ENCODE assay signal across 13 cellular contexts in the genomic region with DNA sequence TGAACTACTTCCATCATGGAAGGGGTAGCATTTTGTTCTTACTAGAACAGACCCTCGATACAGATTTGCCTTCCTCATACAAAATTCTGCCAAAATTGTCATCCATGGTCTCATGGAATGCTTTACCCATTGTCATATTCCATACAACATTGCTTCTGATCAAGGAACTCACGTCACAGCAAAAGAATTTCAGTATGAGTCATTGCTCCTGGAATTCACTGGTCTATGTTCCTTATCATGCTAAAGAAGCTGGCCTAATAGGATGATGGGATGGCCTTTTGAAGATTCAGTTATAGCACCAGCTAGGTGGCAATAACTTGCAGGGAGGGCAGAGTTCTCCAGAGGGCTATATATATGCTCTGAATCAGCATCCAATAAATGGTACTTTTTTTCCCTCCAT. TPM values are rescaled to one million over a fixed set of nuclear protein-coding genes. Genes with fewer than 3 reads are reported as not detected.
A peak's percentile ranks its signal among the peaks of the same experiment; 100 is the strongest.
DNase-seq lines count a peak whose midpoint lies in the region; ATAC-seq and TF ChIP-seq lines count a peak whose summit lies in the region.
"Had no signal": no experiment of that assay in that cellular context is flagged by ENCODE, and none has a peak within 500 bp of the region (broad histone marks: within the 10 kb centered on the region; RNA-seq: fewer than 3 reads in every experiment).

No MANE protein-coding gene starts in this region.

- BruUV-seq in Panc1 (replicated peaks; lab: Mats Ljungman, UMichigan), result no TSS peak

- POLR2A ChIA-PET in Panc1 (lab: Charles Lee), result no interaction called here

- ATAC-seq in Panc1 (peak; percentile 82), mucosa of descending colon (peak; percentile 59)

- no peak overlapping the region for H3K4me2 ChIP-seq in smooth muscle cell

- H3K27me3 ChIP-seq in Panc1 (ENCODE audit: control insufficient read depth, insufficient read depth, low read length), result no peaks in the 10 kb centered on the region
- no peaks in the 10 kb centered on the region for H3K27me3 ChIP-seq in smooth muscle cell (ENCODE audit: low read depth)
- H3K27me3 ChIP-seq: ovary, thyroid gland had no signal

- no peaks in the 10 kb centered on the region for H3F3A ChIP-seq in smooth muscle cell (ENCODE audit: low read depth)

- in situ Hi-C loops in Panc1 (cut with HindIII; ENCODE audit: low pct_unique_long_range_greater_than_20kb, low sequenced_read_pairs), result no loop called here

- H2AFZ ChIP-seq in smooth muscle cell (ENCODE audit: low read depth), result no peak overlapping the region

- H3K79me2 ChIP-seq in smooth muscle cell (ENCODE audit: low read depth), result no peaks in the 10 kb centered on the region

- H3K4me3 ChIP-seq in Panc1 (ENCODE audit: low read depth in 2 of 2, low read length in 2 of 2) (no peak overlapping the region), mucosa of descending colon (no peak overlapping the region), smooth muscle cell (no peak overlapping the region)
- H3K4me3 ChIP-seq: ovary, thyroid gland had no signal

- no peak overlapping the region for H3K9ac ChIP-seq in smooth muscle cell (ENCODE audit: low read depth)

- no peaks in the 10 kb centered on the region; the same call in 1 of the 2 replicates for H3K4me1 ChIP-seq in Panc1 (ENCODE audit: control insufficient read depth, insufficient read depth, low read length)
- no peaks in the 10 kb centered on the region for H3K4me1 ChIP-seq in mucosa of descending colon (ENCODE audit: low read depth)
- H3K4me1 ChIP-seq in smooth muscle cell (ENCODE audit: low read depth), result no peaks in the 10 kb centered on the region

- H3K36me3 ChIP-seq in Panc1 (ENCODE audit: control insufficient read depth, insufficient read depth, low read length), result no peaks in the 10 kb centered on the region
- no peaks in the 10 kb centered on the region for H3K36me3 ChIP-seq in mucosa of descending colon (ENCODE audit: low read depth)
- H3K36me3 ChIP-seq in smooth muscle cell (ENCODE audit: low read depth), result no peaks in the 10 kb centered on the region
- H3K36me3 ChIP-seq: ovary, thyroid gland had no signal

- DNase-seq in ELR (ENCODE audit: low read depth) (peak; percentile 92), Panc1 (ENCODE audit: low read depth, low spot score) (peak; percentile 53), epithelial cell of prostate (ENCODE audit: low read depth, low spot score) (peak; percentile 16), mucosa of descending colon (no peak), smooth muscle cell (lab: John Stamatoyannopoulos, UW; ENCODE audit: unreplicated experiment) (no peak), Ammon's horn (ENCODE audit: low spot score) (no peak), SHP77 (lab: John Stamatoyannopoulos, UW) (no peak), ureter (ENCODE audit: low spot score) (no peak)
- DNase-seq: DMS 273 treated with DMSO at 0.1 percent for 48 hours, NCI-H526 treated with DMSO at 0.1 percent for 48 hours, ovary, T-helper 2 cell, thyroid gland had no signal

- CTCF ChIA-PET in Panc1 (lab: Charles Lee), result no interaction called here

- intact Hi-C loops in Panc1 (cut with micrococcal nuclease; ENCODE audit: unreplicated experiment) (no loop called here), mucosa of descending colon (cut with DNase I, micrococcal nuclease) (no loop called here)

- WGBS in smooth muscle cell (ENCODE audit: low lambda C conversion rate), result 40% methylated on average over 2 of the region's 2 CpGs

- no peaks in the 10 kb centered on the region for H4K20me1 ChIP-seq in smooth muscle cell (ENCODE audit: low read depth)

- H3K27ac ChIP-seq in Panc1 (ENCODE audit: low read length), result no peak overlapping the region
- no peak overlapping the region for H3K27ac ChIP-seq in epithelial cell of prostate
- no peak overlapping the region for H3K27ac ChIP-seq in smooth muscle cell (ENCODE audit: low read depth)
- H3K27ac ChIP-seq: ovary, thyroid gland had no signal

- H3K9me3 ChIP-seq in Panc1 (ENCODE audit: control insufficient read depth, insufficient read depth, low read depth, low read length) (no peaks in the 10 kb centered on the region), mucosa of descending colon (no peaks in the 10 kb centered on the region), smooth muscle cell (replicated peaks; ENCODE audit: low read depth) (no peaks in the 10 kb centered on the region)
- H3K9me3 ChIP-seq: ovary, thyroid gland had no signal

- TF ChIP-seq CTCF in Panc1 (IDR thresholded peaks at IDR 0.05), result no peak
- no peak for TF ChIP-seq CTCF in mucosa of descending colon (IDR thresholded peaks at IDR 0.05)
- TF ChIP-seq CTCF in smooth muscle cell (IDR thresholded peaks at IDR 0.05; ENCODE audit: borderline replicate concordance, insufficient read depth, poor library complexity, severe bottlenecking), result no peak

RNA-seq across cellular contexts. Expression of a gene that starts 18.2 kb away (rescaled TPM):
- total RNA-seq in Panc1 (2021; ENCODE audit: unreplicated experiment), result 48.3 TPM
- polyA plus RNA-seq in Panc1 (2012; ENCODE audit: insufficient read length), result 9.4 TPM
- 10 to 100 TPM; 28.3 to 40.3 (median 33.2) TPM for total RNA-seq in mucosa of descending colon
- total RNA-seq in smooth muscle cell, result 35.8 and 47.4 TPM in 2 replicates
- 8.8 and 11.4 TPM in 2 replicates for polyA plus RNA-seq in smooth muscle cell
- total RNA-seq in ureter, result 34.4 TPM

Comparison
In these comparisons a context has a peak if more than half of its experiments do, and no peak if none do; other contexts are left out.
1. DNase-seq: peak in ELR (single experiment), Panc1 (single experiment) and epithelial cell of prostate (single experiment); none in mucosa of descending colon (0 of 3), smooth muscle cell (single experiment), Ammon's horn (single experiment), SHP77 (0 of 2) and ureter (single experiment).